Comparison of ENCODE assay signal across 24 cellular contexts in genomic region chr10:105658696-105659095, GRCh38.
"Had no signal": no experiment of that assay in that cellular context is flagged by ENCODE, and none has a peak within 500 bp of the region (broad histone marks: within the 10 kb centered on the region; RNA-seq: fewer than 3 reads in every experiment).

No MANE protein-coding gene starts in this region.

- H3K4me3 Mint-ChIP-seq: activated CD4-positive, alpha-beta memory T cell treated with anti-CD3 and anti-CD28 coated beads, Interleukin-2, amount 10 ng/mL, durations not matched to agents 7 days and 5 days; activated CD4-positive, alpha-beta T cell treated with anti-CD3 and anti-CD28 coated beads for 36 hours; activated CD4-positive, alpha-beta T cell treated with anti-CD3 and anti-CD28 coated beads, Interleukin-2, amount 10 ng/mL, durations not matched to agents 24 days and 14 days; activated naive CD4-positive, alpha-beta T cell treated with anti-CD3 and anti-CD28 coated beads, Interleukin-2, amount 10 ng/mL, durations not matched to agents 7 days and 5 days; activated naive CD8-positive, alpha-beta T cell treated with anti-CD3 and anti-CD28 coated beads, Interleukin-2, amount 10 ng/mL, durations not matched to agents 7 days and 5 days; activated T-cell treated with anti-CD3 and anti-CD28 coated beads, Interleukin-2, amount 50 U/mL, for 24 hours; activated T-cell treated with anti-CD3 and anti-CD28 coated beads, Interleukin-2, amount 50 U/mL, for 72 hours; effector memory CD8-positive, alpha-beta T cell had no signal

- H3K4me3 ChIP-seq: ascending aorta, body of pancreas, esophagus muscularis mucosa, gastroesophageal sphincter had no signal

- H3K36me3 Mint-ChIP-seq: activated naive CD4-positive, alpha-beta T cell treated with anti-CD3 and anti-CD28 coated beads, Interleukin-2, amount 10 ng/mL, durations not matched to agents 7 days and 5 days; activated naive CD4-positive, alpha-beta T cell treated with anti-CD3 and anti-CD28 coated beads, Interleukin-2, amount 50 U/mL, for 72 hours; activated naive CD8-positive, alpha-beta T cell treated with anti-CD3 and anti-CD28 coated beads, Interleukin-2, amount 10 ng/mL, durations not matched to agents 7 days and 5 days had no signal

- DNase-seq: activated CD4-positive, alpha-beta memory T cell treated with anti-CD3 and anti-CD28 coated beads, Interleukin-2, amount 10 ng/mL, durations not matched to agents 7 days and 5 days; activated CD4-positive, alpha-beta T cell treated with anti-CD3 and anti-CD28 coated beads for 36 hours; activated CD4-positive, CD25-positive, alpha-beta regulatory T cell; activated CD4-positive, CD25-positive, alpha-beta regulatory T cell treated with anti-CD3 and anti-CD28 coated beads, Interleukin-2, amount 50 U/mL, for 72 hours; activated CD8-positive, alpha-beta memory T cell treated with anti-CD3 and anti-CD28 coated beads, Interleukin-2, amount 50 U/mL, for 48 hours; activated gamma-delta T cell; activated naive CD4-positive, alpha-beta T cell; activated naive CD4-positive, alpha-beta T cell treated with anti-CD3 and anti-CD28 coated beads, Interleukin-2, amount 10 ng/mL, durations not matched to agents 7 days and 5 days; activated naive CD8-positive, alpha-beta T cell treated with anti-CD3 and anti-CD28 coated beads, Interleukin-2, amount 10 ng/mL, durations not matched to agents 7 days and 5 days; activated T-cell treated with anti-CD3 and anti-CD28 coated beads for 4 hours; activated T-cell treated with anti-CD3 and anti-CD28 coated beads, Interleukin-2, amount 50 U/mL, for 24 hours; activated T-cell treated with anti-CD3 and anti-CD28 coated beads, Interleukin-2, amount 50 U/mL, for 72 hours; body of pancreas; cortex of kidney; dermis blood vessel endothelial cell; effector CD4-positive, alpha-beta T cell; effector memory CD8-positive, alpha-beta T cell; erythroblast; foreskin melanocyte had no signal

- H3K27ac Mint-ChIP-seq: activated CD4-positive, alpha-beta memory T cell treated with anti-CD3 and anti-CD28 coated beads, Interleukin-2, amount 10 ng/mL, durations not matched to agents 7 days and 5 days; activated CD4-positive, alpha-beta T cell treated with anti-CD3 and anti-CD28 coated beads for 36 hours; activated CD4-positive, alpha-beta T cell treated with anti-CD3 and anti-CD28 coated beads, Interleukin-2, amount 10 ng/mL, durations not matched to agents 24 days and 14 days; activated naive CD4-positive, alpha-beta T cell treated with anti-CD3 and anti-CD28 coated beads, Interleukin-2, amount 10 ng/mL, durations not matched to agents 7 days and 5 days; activated naive CD4-positive, alpha-beta T cell treated with anti-CD3 and anti-CD28 coated beads, Interleukin-2, amount 50 U/mL, for 72 hours; activated naive CD8-positive, alpha-beta T cell treated with anti-CD3 and anti-CD28 coated beads, Interleukin-2, amount 10 ng/mL, durations not matched to agents 7 days and 5 days; activated T-cell treated with anti-CD3 and anti-CD28 coated beads, Interleukin-2, amount 50 U/mL, for 24 hours; activated T-cell treated with anti-CD3 and anti-CD28 coated beads, Interleukin-2, amount 50 U/mL, for 72 hours; effector memory CD8-positive, alpha-beta T cell had no signal

- H3K4me1 Mint-ChIP-seq: activated CD4-positive, alpha-beta memory T cell treated with anti-CD3 and anti-CD28 coated beads, Interleukin-2, amount 10 ng/mL, durations not matched to agents 7 days and 5 days; activated CD4-positive, alpha-beta T cell treated with anti-CD3 and anti-CD28 coated beads for 36 hours; activated CD4-positive, alpha-beta T cell treated with anti-CD3 and anti-CD28 coated beads, Interleukin-2, amount 10 ng/mL, durations not matched to agents 24 days and 14 days; activated naive CD4-positive, alpha-beta T cell treated with anti-CD3 and anti-CD28 coated beads, Interleukin-2, amount 10 ng/mL, durations not matched to agents 7 days and 5 days; activated naive CD8-positive, alpha-beta T cell treated with anti-CD3 and anti-CD28 coated beads, Interleukin-2, amount 10 ng/mL, durations not matched to agents 7 days and 5 days had no signal

- H3K9me3 Mint-ChIP-seq: activated CD4-positive, alpha-beta memory T cell treated with anti-CD3 and anti-CD28 coated beads, Interleukin-2, amount 10 ng/mL, durations not matched to agents 7 days and 5 days; activated CD4-positive, alpha-beta T cell treated with anti-CD3 and anti-CD28 coated beads, Interleukin-2, amount 10 ng/mL, durations not matched to agents 24 days and 14 days; activated naive CD4-positive, alpha-beta T cell treated with anti-CD3 and anti-CD28 coated beads, Interleukin-2, amount 10 ng/mL, durations not matched to agents 7 days and 5 days; activated naive CD8-positive, alpha-beta T cell treated with anti-CD3 and anti-CD28 coated beads, Interleukin-2, amount 10 ng/mL, durations not matched to agents 7 days and 5 days; activated T-cell treated with anti-CD3 and anti-CD28 coated beads, Interleukin-2, amount 50 U/mL, for 24 hours had no signal

- H3K27me3 Mint-ChIP-seq: activated CD4-positive, alpha-beta memory T cell treated with anti-CD3 and anti-CD28 coated beads, Interleukin-2, amount 10 ng/mL, durations not matched to agents 7 days and 5 days; activated CD4-positive, alpha-beta T cell treated with anti-CD3 and anti-CD28 coated beads for 36 hours; activated CD4-positive, alpha-beta T cell treated with anti-CD3 and anti-CD28 coated beads, Interleukin-2, amount 10 ng/mL, durations not matched to agents 24 days and 14 days; activated naive CD4-positive, alpha-beta T cell treated with anti-CD3 and anti-CD28 coated beads, Interleukin-2, amount 10 ng/mL, durations not matched to agents 7 days and 5 days; activated naive CD8-positive, alpha-beta T cell treated with anti-CD3 and anti-CD28 coated beads, Interleukin-2, amount 10 ng/mL, durations not matched to agents 7 days and 5 days; activated T-cell treated with anti-CD3 and anti-CD28 coated beads, Interleukin-2, amount 50 U/mL, for 24 hours; effector memory CD8-positive, alpha-beta T cell had no signal
